20 cellular contexts compared by ENCODE assay signal in the genomic region with DNA sequence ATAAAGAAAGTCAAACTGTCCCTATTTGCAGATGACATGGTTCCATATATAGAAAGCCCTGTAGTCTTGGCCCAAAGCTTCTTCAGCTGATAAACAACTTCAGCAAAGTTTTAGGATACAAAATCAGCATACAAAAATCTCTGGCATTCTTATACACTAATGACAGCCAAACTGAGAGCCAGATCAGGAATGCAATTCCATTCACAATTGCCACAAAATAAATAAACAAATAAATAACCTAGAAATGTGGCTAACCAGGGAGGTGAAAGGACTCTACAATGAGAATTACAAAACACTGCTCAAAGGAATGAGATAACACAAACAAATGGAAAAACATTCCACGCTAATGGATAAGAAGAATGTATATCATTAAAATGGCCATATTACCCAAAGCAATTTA. TPM values are rescaled to one million over a fixed set of nuclear protein-coding genes. Genes with fewer than 3 reads are reported as not detected.
"Had no signal": no experiment of that assay in that cellular context is flagged by ENCODE, and none has a peak within 500 bp of the region (broad histone marks: within the 10 kb centered on the region; RNA-seq: fewer than 3 reads in every experiment).

No MANE protein-coding gene starts in this region.

- H3K36me3 ChIP-seq: gastrocnemius medialis, heart right ventricle, tibial nerve, upper lobe of right lung, vagina had no signal

- ATAC-seq: gastrocnemius medialis; heart right ventricle; naive thymus-derived CD4-positive, alpha-beta T cell; psoas muscle; sciatic nerve; stimulated activated naive B cell treated with anti-CD40 and anti-IgM and Interleukin-4, amounts not matched to agents 10 μg/mL and 1 μg/mL and 100 μg/mL, for 72 hours; stimulated activated naive CD8-positive, alpha-beta T cell treated with anti-CD3 and anti-CD28 coated beads, Interleukin-15, amount 100 ng/mL, for 72 hours; upper lobe of right lung had no signal

- DNase-seq: dorsolateral prefrontal cortex; effector CD8-positive, alpha-beta T cell; gastrocnemius medialis; heart right ventricle; hypothalamus; kidney glomerular epithelial cell; mesendoderm; naive thymus-derived CD4-positive, alpha-beta T cell; nephron progenitor cell; psoas muscle; stimulated activated CD4-positive, alpha-beta T cell treated with anti-CD3 and anti-CD28 coated beads, Interleukin-2, amount 100 ng/mL, for 24 hours; stimulated activated CD4-positive, alpha-beta T cell treated with anti-CD3 and anti-CD28 coated beads, Interleukin-4, amount 100 ng/mL, for 4 hours; stimulated activated naive B cell treated with anti-CD40 and anti-IgM and Interleukin-4, amounts not matched to agents 10 μg/mL and 1 μg/mL and 100 μg/mL, for 72 hours; stimulated activated naive CD8-positive, alpha-beta T cell treated with anti-CD3 and anti-CD28 coated beads, Interleukin-15, amount 100 ng/mL, for 72 hours; testis; upper lobe of right lung had no signal

- H3K27ac ChIP-seq: dorsolateral prefrontal cortex, gastrocnemius medialis, heart right ventricle, psoas muscle, skin epidermis, testis, tibial nerve, upper lobe of right lung, vagina had no signal

- H3K4me1 ChIP-seq: gastrocnemius medialis, psoas muscle, testis, tibial nerve, upper lobe of right lung, vagina had no signal

- H3K27me3 ChIP-seq: dorsolateral prefrontal cortex, gastrocnemius medialis, heart right ventricle, testis, tibial nerve, upper lobe of right lung, vagina had no signal

- H3K4me3 ChIP-seq: dorsolateral prefrontal cortex, gastrocnemius medialis, heart right ventricle, psoas muscle, skin epidermis, testis, tibial nerve, upper lobe of right lung, vagina had no signal

- H3K9me3 ChIP-seq: gastrocnemius medialis, heart right ventricle, psoas muscle, testis, tibial nerve, upper lobe of right lung, vagina had no signal

RNA-seq across cellular contexts. Expression of gene CXCL8, which starts 53.0 kb away (rescaled TPM):
- total RNA-seq: testis had no signal
